8 cellular contexts compared by ENCODE assay signal in the genomic region with DNA sequence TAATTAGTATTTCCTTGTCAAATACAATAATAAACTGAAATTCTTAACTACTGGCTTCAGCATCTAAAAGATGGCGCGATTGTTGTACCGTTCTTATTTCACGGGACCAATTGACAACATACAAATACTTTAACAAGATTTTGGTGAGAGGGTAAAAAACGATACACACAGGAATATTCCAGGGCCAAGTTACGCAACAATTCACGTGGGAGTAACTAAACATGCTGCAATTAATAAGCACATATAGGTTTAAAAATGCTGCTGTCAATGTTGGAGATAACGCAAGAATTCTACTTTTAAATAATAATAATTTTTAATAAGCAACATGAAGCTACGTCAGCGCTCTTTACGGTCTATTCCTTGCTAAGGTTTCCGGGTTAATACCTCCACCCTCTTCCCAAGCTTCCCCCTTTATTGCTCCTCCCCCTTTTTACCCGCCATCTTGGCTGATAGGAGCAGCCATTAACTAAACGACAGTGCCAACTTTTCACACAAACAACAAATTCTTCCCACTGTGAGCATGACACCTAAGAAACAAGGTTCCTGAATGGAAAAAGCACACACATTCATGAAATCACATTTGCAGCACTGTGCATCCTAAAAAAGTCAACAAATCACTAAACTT. TPM values are rescaled to one million over a fixed set of nuclear protein-coding genes. Genes with fewer than 3 reads are reported as not detected.
DNase-seq lines count a peak whose midpoint lies in the region; ATAC-seq and TF ChIP-seq lines count a peak whose summit lies in the region.

No MANE protein-coding gene starts in this region.

- peak; percentile 37 for DNase-seq in T-helper 2 cell treated with Interferon-gamma antibody and Interleukin-4, amounts not matched to agents 5 μg/mL and 100 μg/mL, for 36 hours (ENCODE audit: low spot score)
- DNase-seq in fibroblast of gingiva (ENCODE audit: low read depth): peak; percentile 45
- no peak for DNase-seq in osteocyte (ENCODE audit: extremely low spot score, unreplicated experiment)

- H3K27ac Mint-ChIP-seq in T-helper 2 cell treated with Interferon-gamma antibody and Interleukin-4, amounts not matched to agents 5 μg/mL and 100 μg/mL, for 36 hours: peak overlapping the region; percentile 91
- H3K27ac Mint-ChIP-seq in osteocyte (ENCODE audit: unreplicated experiment): no peak overlapping the region

- peaks cover 3% of the 10 kb centered on the region; the same call in 1 of the 2 replicates for H3K36me3 ChIP-seq in ACC112 (ENCODE audit: insufficient read depth, low read length)

- peak overlapping the region; percentile 93 for H3K27ac ChIP-seq in ACC112 (ENCODE audit: low read depth, low read length)
- H3K27ac ChIP-seq in skin epidermis: peak overlapping the region in 11 of 21 experiments; percentile 78 to 97 (median 92)

- H3K4me1 ChIP-seq in ACC112 (ENCODE audit: control insufficient read depth, insufficient read depth, low read length, unreplicated experiment): peaks cover 13% of the 10 kb centered on the region

- peaks cover 28% of the 10 kb centered on the region for H3K36me3 Mint-ChIP-seq in T-helper 2 cell treated with Interferon-gamma antibody and Interleukin-4, amounts not matched to agents 5 μg/mL and 100 μg/mL, for 36 hours (ENCODE audit: low read depth)
- no peaks in the 10 kb centered on the region for H3K36me3 Mint-ChIP-seq in osteocyte (ENCODE audit: unreplicated experiment)

- peaks cover 13% of the 10 kb centered on the region for H3K4me1 Mint-ChIP-seq in T-helper 2 cell treated with Interferon-gamma antibody and Interleukin-4, amounts not matched to agents 5 μg/mL and 100 μg/mL, for 36 hours (ENCODE audit: low read depth)
- H3K4me1 Mint-ChIP-seq in osteocyte (ENCODE audit: unreplicated experiment): no peaks in the 10 kb centered on the region

- H3K4me3 ChIP-seq in ACC112 (ENCODE audit: low read depth, low read length) (peak overlapping the region; percentile 98), skin epidermis (peak overlapping the region in 6 of 7 experiments; percentile 47 to 61 (median 57))

- H3K27me3 Mint-ChIP-seq in T-helper 2 cell treated with Interferon-gamma antibody and Interleukin-4, amounts not matched to agents 5 μg/mL and 100 μg/mL, for 36 hours (ENCODE audit: low read depth): no peaks in the 10 kb centered on the region
- H3K27me3 Mint-ChIP-seq in osteocyte (ENCODE audit: unreplicated experiment): no peaks in the 10 kb centered on the region

- H3K27me3 ChIP-seq in ACC112 (ENCODE audit: insufficient read depth, low read length): no peaks in the 10 kb centered on the region

- peak overlapping the region; percentile 96 for H2AFZ ChIP-seq in ACC112 (ENCODE audit: low read length, unreplicated experiment)

- peak overlapping the region; percentile 89 for H3K4me3 Mint-ChIP-seq in T-helper 2 cell treated with Interferon-gamma antibody and Interleukin-4, amounts not matched to agents 5 μg/mL and 100 μg/mL, for 36 hours
- no peak overlapping the region for H3K4me3 Mint-ChIP-seq in osteocyte (ENCODE audit: unreplicated experiment)

- no peaks in the 10 kb centered on the region for H3K9me3 Mint-ChIP-seq in T-helper 2 cell treated with Interferon-gamma antibody and Interleukin-4, amounts not matched to agents 5 μg/mL and 100 μg/mL, for 36 hours
- H3K9me3 Mint-ChIP-seq in osteocyte (ENCODE audit: unreplicated experiment): no peaks in the 10 kb centered on the region

- H3K79me2 ChIP-seq in ACC112 (ENCODE audit: control insufficient read depth, insufficient read depth, low read length, unreplicated experiment): peaks cover 54% of the 10 kb centered on the region

- ATAC-seq in HG02588 (IDR thresholded peaks at IDR 0.05; ENCODE audit: unreplicated experiment): peak; percentile 32
- ATAC-seq in HG03354 (IDR thresholded peaks at IDR 0.05; ENCODE audit: poor library complexity, severe bottlenecking, unreplicated experiment): no peak
- no peak for ATAC-seq in GM18511 (IDR thresholded peaks at IDR 0.05; ENCODE audit: unreplicated experiment)

- TF ChIP-seq CTCF in osteocyte (IDR thresholded peaks at IDR 0.05): no peak

RNA-seq across cellular contexts. Expression of a gene that starts 1.6 kb away (rescaled TPM):
- not detected in 2 replicates for total RNA-seq in osteocyte
